Comparison of ENCODE assay signal across 7 cellular contexts in genomic region chr4:143773998-143774898, GRCh38.
DNase-seq lines count a peak whose midpoint lies in the region; ATAC-seq, FAIRE-seq and TF ChIP-seq lines count a peak whose summit lies in the region.

No MANE protein-coding gene starts in this region.

- BruUV-seq in PC-9 (replicated peaks; lab: Mats Ljungman, UMichigan) (no TSS peak), K562 (replicated peaks; lab: Mats Ljungman, UMichigan) (no TSS peak)

- H3K4me1 ChIP-seq in PC-9 (replicated peaks; ENCODE audit: insufficient read depth) (no peaks in the 10 kb centered on the region), K562 (replicated peaks in 1 of 2; ENCODE audit: control insufficient read depth in 2 of 2, insufficient read depth in 2 of 2, low read length in 2 of 2) (peaks cover 3 to 7% of the 10 kb centered on the region in 2 experiments; a peak in 3 of 5 replicates)

- H3K9ac ChIP-seq in K562 (ENCODE audit: insufficient read depth in 1 of 2, low read depth in 2 of 2, low read length in 2 of 2), result no peak overlapping the region

- in situ Hi-C loops in K562 (cut with MboI), result loop anchor here (10.0 kb wide), 2 partner anchors 211 to 251 kb away; no protein-coding TSS in a partner anchor

- peak; percentile 100 for ATAC-seq in GM19452 (IDR thresholded peaks at IDR 0.05; ENCODE audit: unreplicated experiment)
- ATAC-seq in HG03432 (IDR thresholded peaks at IDR 0.05; ENCODE audit: unreplicated experiment), result peak; percentile 100
- peak; percentile 99 for ATAC-seq in K562

- H3K4me2 ChIP-seq in PC-9 (no peak overlapping the region), K562 (ENCODE audit: insufficient read depth, low read length) (no peak overlapping the region; the same call in 1 of the 2 replicates)

- no peak overlapping the region for H2AFZ ChIP-seq in PC-9
- H2AFZ ChIP-seq in K562 (ENCODE audit: low read depth, low read length), result peak overlapping the region; percentile 60

- peak; percentile 96 to 98 for TF ChIP-seq RAD21 in K562 (CRISPR knock-in tag; conservative IDR thresholded peaks at IDR 0.05 in 1 of 2, IDR thresholded peaks at IDR 0.05 in 1 of 2)

- CTCF ChIA-PET in PC-9 (lab: Charles Lee) (no interaction called here), K562 (lab: Yijun Ruan, JAX; ENCODE audit: low intra/inter-chr PET ratio) (interaction anchor here (1.1 to 1.7 kb wide), 3 partner anchors 133 to 369 kb away, joined by 3 to 9 read pairs (median 3); no protein-coding TSS in a partner anchor)

- peak; percentile 96 for FAIRE-seq in K562 (lab: Jason Lieb, UNC)

- POLR2A ChIA-PET in PC-9 (lab: Charles Lee; ENCODE audit: unreplicated experiment), result no interaction called here
- POLR2A ChIA-PET in K562 (lab: Yijun Ruan, JAX), result interaction anchor here (0.6 kb wide), 1 partner anchor 182 kb away, joined by 3 read pairs; no protein-coding TSS in a partner anchor

- peak; percentile 77 for TF ChIP-seq CTCF in PC-9 (conservative IDR thresholded peaks at IDR 0.05)
- TF ChIP-seq CTCF in K562 (IDR thresholded peaks at IDR 0.05 in 2 of 3, conservative IDR thresholded peaks at IDR 0.05 in 1 of 3; ENCODE audit: insufficient read depth in 2 of 3, low read depth in 1 of 3, low read length in 3 of 3), result peak; percentile 94

- intact Hi-C loops in PC-9 (cut with micrococcal nuclease; ENCODE audit: unreplicated experiment), result loop anchor here (2.0 to 10.0 kb wide), 3 partner anchors 133 to 371 kb away; partner anchors contain the start of genes GYPA and GYPE
- intact Hi-C loops in K562 (cut with micrococcal nuclease), result loop anchor here (1.0 to 2.0 kb wide), 5 partner anchors 81 to 369 kb away; no protein-coding TSS in a partner anchor

- WGBS in K562 (ENCODE audit: insufficient coverage, low coverage, missing lambda C conversion rate), result 37% methylated on average over 7 of the region's 8 CpGs

- H3K27me3 ChIP-seq in PC-9 (ENCODE audit: insufficient read depth, low read depth) (no peaks in the 10 kb centered on the region), K562 (ENCODE audit: control insufficient read depth in 2 of 2, insufficient read depth in 2 of 2, low read length in 2 of 2) (no peaks in the 10 kb centered on the region)

- H3K9me3 ChIP-seq in PC-9 (ENCODE audit: insufficient read depth, low read depth) (no peaks in the 10 kb centered on the region; the same call in 1 of the 2 replicates), K562 (replicated peaks; ENCODE audit: control insufficient read depth, insufficient read depth, low read depth, low read length) (0 out of 2 replicates have a peak, but pooled peaks cover 2% of the 10 kb centered on the region)

- H3K36me3 ChIP-seq in PC-9 (ENCODE audit: low read depth), result no peaks in the 10 kb centered on the region
- no peaks in the 10 kb centered on the region for H3K36me3 ChIP-seq in K562 (ENCODE audit: control insufficient read depth, insufficient read depth, low read length)

- H4K20me1 ChIP-seq in PC-9 (ENCODE audit: insufficient read depth) (no peaks in the 10 kb centered on the region), K562 (replicated peaks; ENCODE audit: control insufficient read depth, insufficient read depth, low read length) (no peaks in the 10 kb centered on the region)

- H3K4me3 ChIP-seq in PC-9 (no peak overlapping the region), K562 (no peak overlapping the region)

- TF ChIP-seq EP300 in K562 (IDR thresholded peaks at IDR 0.05; ENCODE audit: low read length), result peak; percentile 60

- peak; percentile 73 for DNase-seq in GDM1 (lab: John Stamatoyannopoulos, UW)
- DNase-seq in PC-9, result peak; percentile 35 to 41
- peak; percentile 50 to 88 (median 71) for DNase-seq in K562 (ENCODE audit: extremely low read depth in 1 of 4, low spot score in 3 of 4)
- DNase-seq in left kidney (ENCODE audit: low read depth, low spot score), result peak; percentile 71
- DNase-seq in stimulated activated CD8-positive, alpha-beta memory T cell treated with anti-CD3 and anti-CD28 coated beads, Interleukin-4, amount 100 ng/mL, for 48 hours, result peak; percentile 64

- H3K9me1 ChIP-seq in K562 (ENCODE audit: control insufficient read depth, insufficient read depth, low read length), result no peaks in the 10 kb centered on the region

- no peak overlapping the region for H3K27ac ChIP-seq in PC-9
- H3K27ac ChIP-seq in K562 (ENCODE audit: extremely low read depth, low read depth, low read length), result no peak overlapping the region; the same call in 2 of the 3 replicates

- H3K79me2 ChIP-seq in PC-9 (ENCODE audit: low read depth) (no peaks in the 10 kb centered on the region), K562 (ENCODE audit: control insufficient read depth, insufficient read depth, low read length) (no peaks in the 10 kb centered on the region)

- H3F3A ChIP-seq in PC-9 (ENCODE audit: insufficient read depth, low read depth), result no peaks in the 10 kb centered on the region

- no peaks in the 10 kb centered on the region for H3K9me2 ChIP-seq in PC-9 (ENCODE audit: insufficient read depth)

- TF ChIP-seq POLR2A in K562 (conservative IDR thresholded peaks at IDR 0.05), result no peak

TF ChIP-seq in K562, 482 proteins besides CTCF, POLR2A, EP300 and RAD21 (continues in another document):
- TF ChIP-seq C11orf30 (IDR thresholded peaks at IDR 0.05; ENCODE audit: low read depth) (peak; percentile 78), KLF16 (IDR thresholded peaks at IDR 0.05) (peak; percentile 5; the same call in 1 of the 2 replicates), CBX5 (IDR thresholded peaks at IDR 0.05; ENCODE audit: borderline replicate concordance, low read depth) (peak; percentile 42; the same call in 1 of the 2 replicates), CREM (IDR thresholded peaks at IDR 0.05; ENCODE audit: low read depth) (peak; percentile 79), SP2 (IDR thresholded peaks at IDR 0.05; ENCODE audit: extremely low read depth, low read depth, low read length, poor library complexity, severe bottlenecking) (peak; percentile 24), RB1 (IDR thresholded peaks at IDR 0.05; ENCODE audit: low read depth) (peak; percentile 43; the same call in 1 of the 2 replicates), PKNOX1 (IDR thresholded peaks at IDR 0.05) (peak; percentile 51), TEAD4 (IDR thresholded peaks at IDR 0.05; ENCODE audit: low read length) (0 out of 2 replicates have a peak, but pooled peaks have one; percentile 31), TEAD4 (CRISPR knock-in tag; IDR thresholded peaks at IDR 0.05; ENCODE audit: borderline replicate concordance) (no peak), MBD2 (IDR thresholded peaks at IDR 0.05; ENCODE audit: borderline replicate concordance, low read depth) (no peak), YBX1 (IDR thresholded peaks at IDR 0.05) (no peak), ADNP (tag; IDR thresholded peaks at IDR 0.05) (0 out of 2 replicates have a peak, but pooled peaks have one; percentile 39), MAFK (IDR thresholded peaks at IDR 0.05; ENCODE audit: low read length) (peak; percentile 81), U2AF1 (optimal IDR thresholded peaks at IDR 0.05; ENCODE audit: low read depth, low read length) (no peak), TAL1 (IDR thresholded peaks at IDR 0.05) (0 out of 2 replicates have a peak, but pooled peaks have one; percentile 24), CBX1 (IDR thresholded peaks at IDR 0.05; ENCODE audit: low read depth) (peak; percentile 88; the same call in 1 of the 2 replicates), ATF7 (IDR thresholded peaks at IDR 0.05) (peak; percentile 94), ZNF316 (IDR thresholded peaks at IDR 0.05) (peak; percentile 77), PYGO2 (tag; IDR thresholded peaks at IDR 0.05) (no peak), ZNF699 (CRISPR knock-in tag; IDR thresholded peaks at IDR 0.05; ENCODE audit: insufficient replicate concordance) (no peak), SMC3 (conservative IDR thresholded peaks at IDR 0.05; ENCODE audit: insufficient read depth, low read depth, low read length) (peak; percentile 96), SMARCA4 (IDR thresholded peaks at IDR 0.05) (0 out of 2 replicates have a peak, but pooled peaks have one; percentile 7), CC2D1A (IDR thresholded peaks at IDR 0.05) (peak; percentile 98), MAFG (tag; conservative IDR thresholded peaks at IDR 0.05) (peak; percentile 85), NFE2 (IDR thresholded peaks at IDR 0.05; ENCODE audit: low read depth) (peak; percentile 94), NCOA1 (IDR thresholded peaks at IDR 0.05; ENCODE audit: low read depth) (no peak), TAF1 (IDR thresholded peaks at IDR 0.05; ENCODE audit: control insufficient read depth, extremely low read depth, insufficient read depth, low read length, severe bottlenecking) (no peak), TCF3 (CRISPR knock-in tag; IDR thresholded peaks at IDR 0.05) (peak; percentile 60), CBFA2T3 (IDR thresholded peaks at IDR 0.05) (peak; percentile 26; the same call in 1 of the 2 replicates), RUNX1 (IDR thresholded peaks at IDR 0.05; ENCODE audit: low read depth) (no peak), ZNF830 (CRISPR knock-in tag; IDR thresholded peaks at IDR 0.05) (no peak)
- TF ChIP-seq, protein P1, sequence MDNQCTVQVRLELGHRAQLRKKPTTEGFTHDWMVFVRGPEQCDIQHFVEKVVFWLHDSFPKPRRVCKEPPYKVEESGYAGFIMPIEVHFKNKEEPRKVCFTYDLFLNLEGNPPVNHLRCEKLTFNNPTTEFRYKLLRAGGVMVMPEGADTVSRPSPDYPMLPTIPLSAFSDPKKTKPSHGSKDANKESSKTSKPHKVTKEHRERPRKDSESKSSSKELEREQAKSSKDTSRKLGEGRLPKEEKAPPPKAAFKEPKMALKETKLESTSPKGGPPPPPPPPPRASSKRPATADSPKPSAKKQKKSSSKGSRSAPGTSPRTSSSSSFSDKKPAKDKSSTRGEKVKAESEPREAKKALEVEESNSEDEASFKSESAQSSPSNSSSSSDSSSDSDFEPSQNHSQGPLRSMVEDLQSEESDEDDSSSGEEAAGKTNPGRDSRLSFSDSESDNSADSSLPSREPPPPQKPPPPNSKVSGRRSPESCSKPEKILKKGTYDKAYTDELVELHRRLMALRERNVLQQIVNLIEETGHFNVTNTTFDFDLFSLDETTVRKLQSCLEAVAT (IDR thresholded peaks at IDR 0.05), result peak in 1 of 2 experiments; percentile 88; a peak in 2 of 4 replicates
